In genomic region chrX:10119399-10119990, GRCh38 we compare ENCODE assay signal across 8 cellular contexts. TPM values are rescaled to one million over a fixed set of nuclear protein-coding genes. Genes with fewer than 3 reads are reported as not detected.
DNase-seq lines count a peak whose midpoint lies in the region; ATAC-seq, FAIRE-seq and TF ChIP-seq lines count a peak whose summit lies in the region.

No MANE protein-coding gene starts in this region.

- no TSS peak for BruUV-seq in Caco-2 (replicated peaks; lab: Mats Ljungman, UMichigan)

- in situ Hi-C loops in SK-MEL-5 (cut with HindIII; ENCODE audit: low pct_unique_long_range_greater_than_20kb, low sequenced_read_pairs) = no loop called here

- peak overlapping the region; percentile 47 to 61 (median 56) for H3K27ac ChIP-seq in gastroesophageal sphincter
- H3K27ac ChIP-seq in pancreas = no peak overlapping the region
- no peak overlapping the region for H3K27ac ChIP-seq in upper lobe of right lung

- DNase-seq in Caco-2 (peak; percentile 52 to 60), MG63 (peak; percentile 6), SK-MEL-5 (ENCODE audit: low read depth, low spot score) (peak; percentile 69), pancreas (peak in 4 of 6 donors; percentile 54 to 82 (median 72)), upper lobe of right lung (no peak)
- DNase-seq in activated naive CD4-positive, alpha-beta T cell treated with Interleukin-2 at 50 U/mL for 16 hours = peak; percentile 58

- H3K4me3 ChIP-seq in Caco-2 (ENCODE audit: low read depth, low read length) = no peak overlapping the region
- H3K4me3 ChIP-seq in MG63 = no peak overlapping the region
- H3K4me3 ChIP-seq in gastroesophageal sphincter = no peak overlapping the region
- no peak overlapping the region for H3K4me3 ChIP-seq in pancreas
- no peak overlapping the region for H3K4me3 ChIP-seq in upper lobe of right lung

- H3K27ac Mint-ChIP-seq in Caco-2 (ENCODE audit: unreplicated experiment) = no peak overlapping the region

- peak; percentile 99 for FAIRE-seq in pancreas (lab: Jason Lieb, UNC)

- TF ChIP-seq EP300 in gastroesophageal sphincter (IDR thresholded peaks at IDR 0.05) = no peak

- no peak for TF ChIP-seq POLR2A in gastroesophageal sphincter (IDR thresholded peaks at IDR 0.05)

- H3K27me3 Mint-ChIP-seq in Caco-2 (ENCODE audit: insufficient read depth, unreplicated experiment) = no peaks in the 10 kb centered on the region

- H3K4me1 ChIP-seq in Caco-2 (no peaks in the 10 kb centered on the region), gastroesophageal sphincter (peaks cover 2 to 44% (median 3%) of the 10 kb centered on the region in 3 donors), pancreas (no peaks in the 10 kb centered on the region), upper lobe of right lung (peaks cover 3% of the 10 kb centered on the region)

- intact Hi-C loops in Caco-2 (cut with micrococcal nuclease; ENCODE audit: unreplicated experiment) (loop anchor here (1.0 to 2.0 kb wide), 4 partner anchors 57 to 130 kb away; no protein-coding TSS in a partner anchor), pancreas (cut with DNase I) (loop anchor here in 2 of 3 donors (5.0 kb wide), 1 partner anchor 122 kb away; no protein-coding TSS in a partner anchor), upper lobe of right lung (cut with DNase I) (no loop called here)

- no peaks in the 10 kb centered on the region for H3K4me1 Mint-ChIP-seq in Caco-2 (ENCODE audit: low read depth, unreplicated experiment)

- peak; percentile 92 to 99 for TF ChIP-seq CTCF in Caco-2 (IDR thresholded peaks at IDR 0.05; ENCODE audit: insufficient read depth in 1 of 2, low read depth in 1 of 2, low read length in 1 of 2, severe bottlenecking in 1 of 2, unreplicated experiment in 1 of 2)
- peak; percentile 97 to 100 (median 100) for TF ChIP-seq CTCF in gastroesophageal sphincter (IDR thresholded peaks at IDR 0.05)
- peak; percentile 100 for TF ChIP-seq CTCF in pancreas (IDR thresholded peaks at IDR 0.05)
- peak; percentile 99 for TF ChIP-seq CTCF in upper lobe of right lung (IDR thresholded peaks at IDR 0.05)

- H3K36me3 Mint-ChIP-seq in Caco-2 (ENCODE audit: insufficient read depth, unreplicated experiment) = peaks cover 16% of the 10 kb centered on the region

- WGBS in gastroesophageal sphincter (ENCODE audit: low coverage in 1 of 2), 2 donors = 4 to 34% methylated on average over 6 to 14 of the region's 16 CpGs
- 15% methylated on average over 16 of the region's 16 CpGs for WGBS in pancreas, 2 donors

- POLR2A ChIA-PET in Caco-2 (lab: Charles Lee) = no interaction called here

- ATAC-seq in GM21576 (IDR thresholded peaks at IDR 0.05; ENCODE audit: unreplicated experiment) (peak; percentile 53), gastroesophageal sphincter (peak; percentile 56), pancreas (peak; percentile 80 to 97 (median 91)), upper lobe of right lung (peak; percentile 97)

- CTCF ChIA-PET in Caco-2 (lab: Charles Lee) = interaction anchor here (0.5 to 1.1 kb wide), 6 partner anchors 9 to 346 kb away, joined by 3 to 4 read pairs (median 3); no protein-coding TSS in a partner anchor

- H3K27me3 ChIP-seq in Caco-2 (replicated peaks; ENCODE audit: control insufficient read depth, insufficient read depth, low read length) (no peaks in the 10 kb centered on the region), MG63 (no peaks in the 10 kb centered on the region), gastroesophageal sphincter (no peaks in the 10 kb centered on the region), pancreas (no peaks in the 10 kb centered on the region), upper lobe of right lung (no peaks in the 10 kb centered on the region)

- peaks cover 3% of the 10 kb centered on the region; the same call in 1 of the 2 replicates for H3K9me3 ChIP-seq in Caco-2
- peaks cover 24% of the 10 kb centered on the region for H3K9me3 ChIP-seq in MG63
- no peaks in the 10 kb centered on the region for H3K9me3 ChIP-seq in gastroesophageal sphincter
- H3K9me3 ChIP-seq in pancreas = no peaks in the 10 kb centered on the region
- no peaks in the 10 kb centered on the region for H3K9me3 ChIP-seq in upper lobe of right lung

- no peaks in the 10 kb centered on the region for H3K9me3 Mint-ChIP-seq in Caco-2 (ENCODE audit: unreplicated experiment)

- H3K4me3 Mint-ChIP-seq in Caco-2 (ENCODE audit: unreplicated experiment) = no peak overlapping the region

- H3K36me3 ChIP-seq in Caco-2 (ENCODE audit: control insufficient read depth, insufficient read depth, low read length) (no peaks in the 10 kb centered on the region), MG63 (peaks cover 21% of the 10 kb centered on the region), gastroesophageal sphincter (peaks cover 0 to 23% of the 10 kb centered on the region in 2 donors), pancreas (no peaks in the 10 kb centered on the region), upper lobe of right lung (peaks cover 6% of the 10 kb centered on the region)

RNA-seq across cellular contexts. Expression of gene CLCN4, which starts 37.3 kb away (rescaled TPM):
- total RNA-seq in Caco-2 (2022) (10.0 and 11.1 TPM in 2 replicates), gastroesophageal sphincter (1 to 10 TPM in 3 of 4 donors, under 1 TPM in 1; 0.16 to 2.3 (median 2.0) TPM), pancreas (1 to 10 TPM; 1.3 to 4.0 (median 2.4) TPM), upper lobe of right lung (9.8 TPM)
- 2.3 and 7.1 TPM in 2 replicates for total RNA-seq in MG63 (2014; rRNA removed; shearing (Covaris generic); ENCODE audit: low replicate concordance)
- 1.8 and 4.1 TPM in 2 replicates for total RNA-seq in SK-MEL-5 (2014; rRNA removed; shearing (Covaris generic))
- polyA plus RNA-seq in SK-MEL-5 (2015; cell fraction: cytosol; rRNA removed) = 2.1 and 2.7 TPM in 2 replicates
- polyA plus RNA-seq in SK-MEL-5 (2015; cell fraction: nucleus; rRNA removed) = 0.26 and 0.74 TPM in 2 replicates
- polyA plus RNA-seq in pancreas = 1 to 10 TPM in 1 of 2 donors, under 1 TPM in 1; 0.57 to 3.3 TPM

Comparison
In these comparisons a context has a peak if more than half of its experiments do, and no peak if none do; other contexts are left out.
1. H3K27ac ChIP-seq: peak in gastroesophageal sphincter (4 of 4); none in pancreas (0 of 4) and upper lobe of right lung (single experiment).
2. Peak in every context shown above with its lines, with median percentiles within 50 percentile points of each other: CTCF ChIP-seq and ATAC-seq.